8 cellular contexts compared by ENCODE assay signal in genomic region chr2:241314181-241314932, GRCh38. TPM values are rescaled to one million over a fixed set of nuclear protein-coding genes. Genes with fewer than 3 reads are reported as not detected.
DNase-seq lines count a peak whose midpoint lies in the region; ATAC-seq and TF ChIP-seq lines count a peak whose summit lies in the region.

No MANE protein-coding gene starts in this region.

- no peak for TF ChIP-seq CTCF in colonic mucosa (IDR thresholded peaks at IDR 0.05)

- no peaks in the 10 kb centered on the region for H3K9me3 Mint-ChIP-seq in activated CD4-positive, alpha-beta T cell treated with anti-CD3 and anti-CD28 coated beads, Interleukin-2, amount 10 ng/mL, durations not matched to agents 24 days and 14 days

- H3K27me3 ChIP-seq in NT2/D1 (ENCODE audit: insufficient read depth, insufficient read length) (no peaks in the 10 kb centered on the region), colonic mucosa (no peaks in the 10 kb centered on the region), muscle layer of duodenum (ENCODE audit: low read depth, low read length) (no peaks in the 10 kb centered on the region)

- H3K27me3 Mint-ChIP-seq in activated CD4-positive, alpha-beta T cell treated with anti-CD3 and anti-CD28 coated beads, Interleukin-2, amount 10 ng/mL, durations not matched to agents 24 days and 14 days: no peaks in the 10 kb centered on the region

- DNase-seq in activated CD4-positive, alpha-beta T cell treated with anti-CD3 and anti-CD28 coated beads, Interleukin-2, amount 10 ng/mL, durations not matched to agents 24 days and 14 days: no peak
- DNase-seq in activated CD4-positive, alpha-beta T cell treated with anti-CD3 and anti-CD28 coated beads, Interleukin-2, amount 50 U/mL, for 4 hours: no peak
- DNase-seq in NT2/D1 (ENCODE audit: low read depth, low spot score) (no peak), colonic mucosa (no peak), foreskin melanocyte (no peak)
- DNase-seq in activated effector memory CD4-positive, alpha-beta T cell treated with anti-CD3 and anti-CD28 coated beads, Interleukin-2, amount 50 U/mL, for 16 hours: no peak

- H3K4me1 ChIP-seq in NT2/D1 (ENCODE audit: insufficient read depth, insufficient read length) (no peaks in the 10 kb centered on the region), colonic mucosa (no peaks in the 10 kb centered on the region), muscle layer of duodenum (ENCODE audit: control insufficient read depth in 1 of 2, insufficient read depth in 2 of 2, low read length in 2 of 2) (peaks cover 26 to 46% of the 10 kb centered on the region in 2 donors)

- peak overlapping the region; percentile 86 for H3K27ac Mint-ChIP-seq in activated CD4-positive, alpha-beta T cell treated with anti-CD3 and anti-CD28 coated beads, Interleukin-2, amount 10 ng/mL, durations not matched to agents 24 days and 14 days

- H3K4me3 Mint-ChIP-seq in activated CD4-positive, alpha-beta T cell treated with anti-CD3 and anti-CD28 coated beads, Interleukin-2, amount 10 ng/mL, durations not matched to agents 24 days and 14 days: peak overlapping the region; percentile 100

- H3K9me3 ChIP-seq in NT2/D1 (ENCODE audit: insufficient read depth, low read length): no peaks in the 10 kb centered on the region
- H3K9me3 ChIP-seq in colonic mucosa: no peaks in the 10 kb centered on the region
- H3K9me3 ChIP-seq in muscle layer of duodenum (ENCODE audit: control insufficient read depth in 1 of 2, low read length in 2 of 2): no peaks in the 10 kb centered on the region

- H3K27ac ChIP-seq in colonic mucosa (peak overlapping the region; percentile 94), muscle layer of duodenum (ENCODE audit: low read length) (peak overlapping the region; percentile 98)

- H3K4me1 Mint-ChIP-seq in activated CD4-positive, alpha-beta T cell treated with anti-CD3 and anti-CD28 coated beads, Interleukin-2, amount 10 ng/mL, durations not matched to agents 24 days and 14 days: peaks cover 55% of the 10 kb centered on the region

- H3K9ac ChIP-seq in NT2/D1 (ENCODE audit: insufficient read length, low read depth) (peak overlapping the region; percentile 94), colonic mucosa (ENCODE audit: low read depth in 2 of 2, low read length in 2 of 2) (peak overlapping the region; percentile 88 to 92)

- intact Hi-C loops in activated CD4-positive, alpha-beta T cell treated with anti-CD3 and anti-CD28 coated beads, Interleukin-2, amount 10 ng/mL, durations not matched to agents 24 days and 14 days (cut with micrococcal nuclease): loop anchor here (10.0 kb wide), 1 partner anchor 690 kb away; the partner anchor contains the start of gene GPR35
- intact Hi-C loops in colonic mucosa (cut with DNase I): loop anchor here (2.0 kb wide), 1 partner anchor 42 kb away; no protein-coding TSS in a partner anchor

- H3K4me3 ChIP-seq in NT2/D1 (ENCODE audit: insufficient read length, low read depth): peak overlapping the region; percentile 94
- peak overlapping the region; percentile 82 for H3K4me3 ChIP-seq in colonic mucosa
- peak overlapping the region; percentile 89 to 97 for H3K4me3 ChIP-seq in muscle layer of duodenum (ENCODE audit: low read depth in 1 of 2, low read length in 2 of 2)

- ATAC-seq in GM21390 (IDR thresholded peaks at IDR 0.05; ENCODE audit: unreplicated experiment): no peak

- peaks cover 35% of the 10 kb centered on the region for H3K36me3 Mint-ChIP-seq in activated CD4-positive, alpha-beta T cell treated with anti-CD3 and anti-CD28 coated beads, Interleukin-2, amount 10 ng/mL, durations not matched to agents 24 days and 14 days (ENCODE audit: low read depth)

- H3K36me3 ChIP-seq in NT2/D1 (ENCODE audit: insufficient read depth, insufficient read length, low read length) (peaks cover 34% of the 10 kb centered on the region), colonic mucosa (no peaks in the 10 kb centered on the region), muscle layer of duodenum (ENCODE audit: control insufficient read depth in 1 of 2, insufficient read depth in 2 of 2, low read length in 2 of 2) (peaks cover 0 to 12% of the 10 kb centered on the region in 2 donors)

RNA-seq across cellular contexts. Expression of gene HDLBP, which starts 1.1 kb away (rescaled TPM):
- total RNA-seq in activated CD4-positive, alpha-beta T cell treated with anti-CD3 and anti-CD28 coated beads, Interleukin-2, amount 10 ng/mL, durations not matched to agents 24 days and 14 days: 266 and 270 TPM in 2 replicates
- 100 to 1,000 TPM; 483 to 625 TPM for total RNA-seq in colonic mucosa

RNA-seq across cellular contexts. Expression of gene SEPTIN2, which starts 1.4 kb away (rescaled TPM):
- 212 and 215 TPM in 2 replicates for total RNA-seq in activated CD4-positive, alpha-beta T cell treated with anti-CD3 and anti-CD28 coated beads, Interleukin-2, amount 10 ng/mL, durations not matched to agents 24 days and 14 days
- 100 to 1,000 TPM; 196 to 244 TPM for total RNA-seq in colonic mucosa

RNA-seq across cellular contexts. Expression of gene FARP2, which starts 41.7 kb away (rescaled TPM):
- total RNA-seq in activated CD4-positive, alpha-beta T cell treated with anti-CD3 and anti-CD28 coated beads, Interleukin-2, amount 10 ng/mL, durations not matched to agents 24 days and 14 days: 36.5 and 43.1 TPM in 2 replicates
- 100 to 1,000 TPM; 107 to 122 TPM for total RNA-seq in colonic mucosa
